In genomic region chr5:83538788-83539535, GRCh38 we compare ENCODE assay signal across 11 cellular contexts.
A peak's percentile ranks its signal among the peaks of the same experiment; 100 is the strongest.
DNase-seq lines count a peak whose midpoint lies in the region; ATAC-seq and TF ChIP-seq lines count a peak whose summit lies in the region.
"Had no signal": no experiment of that assay in that cellular context is flagged by ENCODE, and none has a peak within 500 bp of the region (broad histone marks: within the 10 kb centered on the region; RNA-seq: fewer than 3 reads in every experiment).

No MANE protein-coding gene starts in this region.

- TF ChIP-seq POLR2A in transverse colon (IDR thresholded peaks at IDR 0.05): no peak

- 71 to 77% methylated on average over 1 to 4 of the region's 4 CpGs for WGBS in transverse colon (ENCODE audit: low coverage in 1 of 2), 2 donors

- H3K9me3 Mint-ChIP-seq in nephron: peaks cover 14% of the 10 kb centered on the region
- H3K9me3 Mint-ChIP-seq: T-cell had no signal

- TF ChIP-seq CTCF in nephron (IDR thresholded peaks at IDR 0.05; ENCODE audit: unreplicated experiment in 3 of 3): no peak
- TF ChIP-seq CTCF in transverse colon (IDR thresholded peaks at IDR 0.05): no peak

- H3K27ac ChIP-seq in transverse colon: no peak overlapping the region

- no peak for TF ChIP-seq EP300 in transverse colon (IDR thresholded peaks at IDR 0.05; ENCODE audit: low read depth)

- ATAC-seq in HG02571 (IDR thresholded peaks at IDR 0.05; ENCODE audit: unreplicated experiment): peak; percentile 67
- peak; percentile 69 for ATAC-seq in HG03558 (IDR thresholded peaks at IDR 0.05; ENCODE audit: extremely low read depth, unreplicated experiment)
- ATAC-seq: T-cell had no signal

- H3K4me3 Mint-ChIP-seq in nephron: no peak overlapping the region

- no peaks in the 10 kb centered on the region for H3K27me3 ChIP-seq in transverse colon

- no peaks in the 10 kb centered on the region for H3K9me3 ChIP-seq in transverse colon

- H3K36me3 Mint-ChIP-seq in nephron (ENCODE audit: low read depth): peaks cover 89% of the 10 kb centered on the region
- H3K36me3 Mint-ChIP-seq: T-cell had no signal

- DNase-seq in NOMO-1 (lab: John Stamatoyannopoulos, UW; ENCODE audit: unreplicated experiment in 2 of 2) (peak; percentile 21 to 44), NOMO-1 treated with dmso at 0.1 percent for 144 hours (lab: John Stamatoyannopoulos, UW; ENCODE audit: unreplicated experiment) (no peak), cortex of kidney (lab: John Stamatoyannopoulos, UW) (no peak), transverse colon (no peak), mesenteric fat pad (ENCODE audit: low spot score) (no peak)
- DNase-seq: mammary epithelial cell, T-cell, trophoblast cell had no signal

- peaks cover 14% of the 10 kb centered on the region for H3K4me1 Mint-ChIP-seq in nephron

- in situ Hi-C loops in transverse colon (cut with MboI; ENCODE audit: low pct_ligation_motif_present in 1 of 4, low pct_unique_long_range_greater_than_20kb in 1 of 4, low sequenced_read_pairs in 3 of 4): no loop called here

- no peaks in the 10 kb centered on the region for H3K4me1 ChIP-seq in transverse colon

- H3K27me3 Mint-ChIP-seq in nephron (ENCODE audit: low read depth): no peaks in the 10 kb centered on the region

- H3K27ac Mint-ChIP-seq in nephron: peak overlapping the region; percentile 15 to 27 (median 19)

- no peaks in the 10 kb centered on the region for H3K36me3 ChIP-seq in transverse colon

- no peak overlapping the region for H3K4me3 ChIP-seq in transverse colon

- intact Hi-C loops in transverse colon (cut with DNase I; ENCODE audit: low total_unique reads): no loop called here

Comparison
In these comparisons a context has a peak if more than half of its experiments do, and no peak if none do; other contexts are left out.
1. DNase-seq: peak in NOMO-1 (2 of 2); none in NOMO-1 treated with dmso at 0.1 percent for 144 hours (single experiment), cortex of kidney (single experiment), transverse colon (single experiment) and mesenteric fat pad (single experiment).